In the genomic region with DNA sequence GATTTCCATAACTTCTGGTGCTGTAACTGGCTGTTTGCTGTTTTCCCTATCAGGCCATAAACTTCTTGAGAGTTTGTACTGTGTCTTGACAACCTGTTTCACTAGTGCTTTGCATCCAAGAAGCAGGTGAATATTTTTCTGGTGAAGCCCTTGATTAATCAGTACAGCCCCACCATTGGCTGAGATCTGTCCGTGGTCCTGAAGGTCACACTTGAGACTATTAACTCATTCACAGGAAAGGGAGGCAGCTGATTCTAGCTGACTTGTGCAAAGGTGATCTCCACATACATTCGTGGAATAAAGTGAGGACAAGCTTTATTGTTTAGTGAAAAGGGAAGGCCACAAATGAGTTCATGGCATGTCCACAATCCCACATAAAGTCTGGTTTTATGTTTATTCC, we compare ENCODE assay signal across 14 cellular contexts.
DNase-seq lines count a peak whose midpoint lies in the region; ATAC-seq and TF ChIP-seq lines count a peak whose summit lies in the region.
"Had no signal": no experiment of that assay in that cellular context is flagged by ENCODE, and none has a peak within 500 bp of the region (broad histone marks: within the 10 kb centered on the region; RNA-seq: fewer than 3 reads in every experiment).

No MANE protein-coding gene starts in this region.

- peaks cover 2% of the 10 kb centered on the region for H3K36me3 Mint-ChIP-seq in neural progenitor cell
- H3K36me3 Mint-ChIP-seq in stimulated activated memory B cell treated with anti-CD40 and anti-IgM and Interleukin-4, amounts not matched to agents 10 μg/mL and 1 μg/mL and 100 μg/mL, for 72 hours: no peaks in the 10 kb centered on the region

- H4K8ac ChIP-seq in neuronal stem cell (ENCODE audit: low read depth, low read length): no peak overlapping the region

- H2BK5ac ChIP-seq in neuronal stem cell (ENCODE audit: low read length): no peak overlapping the region

- TF ChIP-seq RAD21 in HCT116 (IDR thresholded peaks at IDR 0.05; ENCODE audit: low read depth): no peak

- ATAC-seq in HCT116: no peak
- no peak for ATAC-seq in GM18868 (IDR thresholded peaks at IDR 0.05; ENCODE audit: unreplicated experiment)
- no peak for ATAC-seq in stimulated activated memory B cell treated with anti-CD40 and anti-IgM and Interleukin-4, amounts not matched to agents 10 μg/mL and 1 μg/mL and 100 μg/mL, for 72 hours

- no peaks in the 10 kb centered on the region for H3K79me1 ChIP-seq in neuronal stem cell (ENCODE audit: low read depth, low read length)

- no TSS peak for BruUV-seq in HCT116 (replicated peaks; lab: Mats Ljungman, UMichigan)

- H3K36me3 ChIP-seq in HCT116 (ENCODE audit: control insufficient read depth in 1 of 2, insufficient read depth in 2 of 2, low read length in 2 of 2): no peaks in the 10 kb centered on the region
- no peaks in the 10 kb centered on the region for H3K36me3 ChIP-seq in SJCRH30
- H3K36me3 ChIP-seq in neuronal stem cell (replicated peaks in 1 of 2; ENCODE audit: control insufficient read depth in 2 of 2, insufficient read depth in 2 of 2, low read length in 2 of 2): no peaks in the 10 kb centered on the region
- H3K36me3 ChIP-seq in neural progenitor cell: no peaks in the 10 kb centered on the region
- H3K36me3 ChIP-seq: BLaER1 had no signal

- H3F3A ChIP-seq in neural progenitor cell (ENCODE audit: low read depth): no peaks in the 10 kb centered on the region

- no peak overlapping the region for H3K18ac ChIP-seq in neuronal stem cell (ENCODE audit: low read length)

- H3K4me1 Mint-ChIP-seq in neural progenitor cell: no peaks in the 10 kb centered on the region
- H3K4me1 Mint-ChIP-seq in stimulated activated memory B cell treated with anti-CD40 and anti-IgM and Interleukin-4, amounts not matched to agents 10 μg/mL and 1 μg/mL and 100 μg/mL, for 72 hours: no peaks in the 10 kb centered on the region
- H3K4me1 Mint-ChIP-seq: CD8-positive, alpha-beta memory T cell had no signal

- peaks cover 4% of the 10 kb centered on the region for H3K27me3 Mint-ChIP-seq in neural progenitor cell (ENCODE audit: insufficient read depth, low read depth)
- no peaks in the 10 kb centered on the region for H3K27me3 Mint-ChIP-seq in stimulated activated memory B cell treated with anti-CD40 and anti-IgM and Interleukin-4, amounts not matched to agents 10 μg/mL and 1 μg/mL and 100 μg/mL, for 72 hours

- no peak for DNase-seq in HCT116 (ENCODE audit: low read depth, low spot score)
- DNase-seq in MV-4-11 (lab: John Stamatoyannopoulos, UW): peak; percentile 10
- peak; percentile 50 to 74 for DNase-seq in SJCRH30
- peak; percentile 27 for DNase-seq in neuronal stem cell (ENCODE audit: low spot score)
- DNase-seq in neural progenitor cell (ENCODE audit: low spot score): no peak
- DNase-seq: CD8-positive, alpha-beta memory T cell; NCI-H1436 treated with DMSO at 0.1 percent for 48 hours; NCI-H2081; NCI-H524 treated with DMSO at 0.1 percent for 48 hours; SHP77 had no signal

- CTCF ChIA-PET in HCT116 (lab: Charles Lee): no interaction called here

- H3K27ac Mint-ChIP-seq in neural progenitor cell: no peak overlapping the region
- no peak overlapping the region for H3K27ac Mint-ChIP-seq in stimulated activated memory B cell treated with anti-CD40 and anti-IgM and Interleukin-4, amounts not matched to agents 10 μg/mL and 1 μg/mL and 100 μg/mL, for 72 hours
- H3K27ac Mint-ChIP-seq: CD8-positive, alpha-beta memory T cell had no signal

- intact Hi-C loops in HCT116 (cut with micrococcal nuclease): no loop called here

- H3K4me3 Mint-ChIP-seq in neural progenitor cell: no peak overlapping the region
- H3K4me3 Mint-ChIP-seq in stimulated activated memory B cell treated with anti-CD40 and anti-IgM and Interleukin-4, amounts not matched to agents 10 μg/mL and 1 μg/mL and 100 μg/mL, for 72 hours: no peak overlapping the region
- H3K4me3 Mint-ChIP-seq: CD8-positive, alpha-beta memory T cell had no signal

- H2BK120ac ChIP-seq in neuronal stem cell (ENCODE audit: low read depth, low read length): no peak overlapping the region

- H4K91ac ChIP-seq in neuronal stem cell (ENCODE audit: low read depth, low read length, poor library complexity): no peak overlapping the region

- H2BK12ac ChIP-seq in neuronal stem cell (ENCODE audit: low read length): no peak overlapping the region

- RAD21 ChIA-PET in HCT116 (lab: Charles Lee; ENCODE audit: low non-redundant PET in 1 of 2, low total read pairs in 2 of 2, uncharacterized antibody in 2 of 2, unreplicated experiment in 2 of 2): no interaction called here

- H3K14ac ChIP-seq in neuronal stem cell (ENCODE audit: low read length): no peak overlapping the region

- H3K4me1 ChIP-seq in HCT116 (ENCODE audit: control insufficient read depth in 1 of 2, insufficient read depth in 2 of 2, low read length in 2 of 2): no peaks in the 10 kb centered on the region
- peaks cover 4% of the 10 kb centered on the region; the same call in 1 of the 2 replicates for H3K4me1 ChIP-seq in SJCRH30
- H3K4me1 ChIP-seq in neuronal stem cell (ENCODE audit: control insufficient read depth in 2 of 2, insufficient read depth in 1 of 2, low read depth in 1 of 2, low read length in 2 of 2): peaks cover 0 to 9% of the 10 kb centered on the region in 2 donors
- no peaks in the 10 kb centered on the region for H3K4me1 ChIP-seq in neural progenitor cell
- H3K4me1 ChIP-seq: BLaER1 had no signal

- no peak overlapping the region for H3K4ac ChIP-seq in neuronal stem cell (ENCODE audit: low read length)

- no peak overlapping the region for H3K23ac ChIP-seq in neuronal stem cell (ENCODE audit: low read depth, low read length, poor library complexity)

- TF ChIP-seq CTCF in HCT116 (IDR thresholded peaks at IDR 0.05 in 2 of 3, conservative IDR thresholded peaks at IDR 0.05 in 1 of 3; ENCODE audit: borderline replicate concordance in 1 of 3, insufficient read depth in 1 of 3, low read depth in 2 of 3, low read length in 2 of 3) (no peak), neural progenitor cell (IDR thresholded peaks at IDR 0.05) (no peak)

- POLR2A ChIA-PET in HCT116 (lab: Charles Lee): no interaction called here

- WGBS in neuronal stem cell (ENCODE audit: extremely low coverage in 2 of 2, insufficient read length in 2 of 2, insufficient replicate concordance in 1 of 2), 2 donors: no CpG with 5 or more reads among the region's 2 CpGs

- H3K9ac ChIP-seq in HCT116 (ENCODE audit: low read length) (no peak overlapping the region), neuronal stem cell (ENCODE audit: low read depth, low read length, poor library complexity) (no peak overlapping the region), neural progenitor cell (no peak overlapping the region)
- H3K9ac ChIP-seq: BLaER1 had no signal

- no peak overlapping the region for H3K4me3 ChIP-seq in HCT116 (replicated peaks in 1 of 2; ENCODE audit: low read depth in 1 of 2, low read length in 2 of 2)
- H3K4me3 ChIP-seq in SJCRH30: no peak overlapping the region
- H3K4me3 ChIP-seq in neuronal stem cell (ENCODE audit: low read length in 2 of 2): no peak overlapping the region
- no peak overlapping the region for H3K4me3 ChIP-seq in neural progenitor cell
- H3K4me3 ChIP-seq: BLaER1 had no signal

- H3K4me2 ChIP-seq in HCT116 (ENCODE audit: low read length) (no peak overlapping the region), neuronal stem cell (ENCODE audit: insufficient read depth, low read length, poor library complexity, severe bottlenecking) (no peak overlapping the region), neural progenitor cell (no peak overlapping the region)
- H3K4me2 ChIP-seq: BLaER1 had no signal

- H2AFZ ChIP-seq in HCT116 (ENCODE audit: low read depth, low read length, poor library complexity, severe bottlenecking) (no peak overlapping the region), neuronal stem cell (ENCODE audit: low read length) (no peak overlapping the region), neural progenitor cell (replicated peaks) (no peak overlapping the region)

- H2BK15ac ChIP-seq in neuronal stem cell (ENCODE audit: low read length): no peak overlapping the region

- H2AK5ac ChIP-seq in neuronal stem cell (ENCODE audit: low read depth, low read length): no peak overlapping the region

- H3K9me3 Mint-ChIP-seq in neural progenitor cell: peaks cover 60% of the 10 kb centered on the region
- H3K9me3 Mint-ChIP-seq in stimulated activated memory B cell treated with anti-CD40 and anti-IgM and Interleukin-4, amounts not matched to agents 10 μg/mL and 1 μg/mL and 100 μg/mL, for 72 hours: peaks cover 26% of the 10 kb centered on the region

- H3K27me3 ChIP-seq in HCT116 (ENCODE audit: insufficient read depth, low read length): no peaks in the 10 kb centered on the region
- no peaks in the 10 kb centered on the region for H3K27me3 ChIP-seq in SJCRH30
- no peaks in the 10 kb centered on the region for H3K27me3 ChIP-seq in neuronal stem cell (ENCODE audit: control insufficient read depth in 3 of 3, insufficient read depth in 3 of 3, low read depth in 1 of 3, low read length in 3 of 3)
- no peaks in the 10 kb centered on the region for H3K27me3 ChIP-seq in neural progenitor cell
- H3K27me3 ChIP-seq: BLaER1 had no signal

- H4K20me1 ChIP-seq in HCT116 (ENCODE audit: insufficient read depth): no peaks in the 10 kb centered on the region
- no peaks in the 10 kb centered on the region for H4K20me1 ChIP-seq in neural progenitor cell (ENCODE audit: low read depth)
- H4K20me1 ChIP-seq: BLaER1 had no signal

- H3K27ac ChIP-seq in HCT116 (ENCODE audit: low read depth, low read length) (no peak overlapping the region), SJCRH30 (no peak overlapping the region), neuronal stem cell (replicated peaks; ENCODE audit: low read length) (no peak overlapping the region), neural progenitor cell (no peak overlapping the region)
- H3K27ac ChIP-seq: BLaER1, HL-60 had no signal

- H3K9me3 ChIP-seq in HCT116 (ENCODE audit: control insufficient read depth in 1 of 2, insufficient read depth in 1 of 2, low read depth in 1 of 2, low read length in 2 of 2) (peaks cover 16 to 20% of the 10 kb centered on the region in 2 experiments; a peak in 2 of 4 replicates), SJCRH30 (replicated peaks) (no peaks in the 10 kb centered on the region; the same call in 1 of the 2 replicates), neuronal stem cell (replicated peaks in 1 of 2; ENCODE audit: control insufficient read depth in 2 of 2, insufficient read depth in 1 of 2, low read depth in 1 of 2, low read length in 2 of 2) (peaks cover 4 to 9% of the 10 kb centered on the region in 2 donors), neural progenitor cell (ENCODE audit: low read depth) (peaks cover 34% of the 10 kb centered on the region)
- H3K9me3 ChIP-seq: BLaER1 had no signal

- H3K9me2 ChIP-seq in HCT116 (ENCODE audit: insufficient read depth): no peaks in the 10 kb centered on the region

- no peak for TF ChIP-seq POLR2A in HCT116 (IDR thresholded peaks at IDR 0.05; ENCODE audit: borderline replicate concordance, extremely low read depth, insufficient read depth, insufficient read length)

- no peaks in the 10 kb centered on the region for H3K79me2 ChIP-seq in HCT116 (ENCODE audit: insufficient read depth, low read length)
- no peaks in the 10 kb centered on the region for H3K79me2 ChIP-seq in neural progenitor cell (ENCODE audit: low read depth)

TF ChIP-seq in HCT116, 20 proteins besides CTCF, POLR2A, EP300 and RAD21 (continues in another document):
- TF ChIP-seq MAX (IDR thresholded peaks at IDR 0.05): no peak

Comparison
In these comparisons a context has a peak if more than half of its experiments do, and no peak if none do; other contexts are left out.
1. DNase-seq: peak in MV-4-11 (single experiment), SJCRH30 (2 of 2) and neuronal stem cell (single experiment); none in HCT116 (single experiment) and neural progenitor cell (single experiment).